In genomic region chr5:98785244-98785643, GRCh38 we compare ENCODE assay signal across 3 cellular contexts.
TF ChIP-seq lines count a peak whose summit lies in the region.

No MANE protein-coding gene starts in this region.

TF ChIP-seq in SK-N-SH, 30 proteins besides CTCF, POLR2A, EP300 and RAD21:
- no peak for TF ChIP-seq USF2 (IDR thresholded peaks at IDR 0.05; ENCODE audit: borderline replicate concordance, low read depth, low read length)
- no peak for TF ChIP-seq SIN3A (IDR thresholded peaks at IDR 0.05; ENCODE audit: borderline replicate concordance, low read depth, low read length)
- TF ChIP-seq TEAD4 (IDR thresholded peaks at IDR 0.05; ENCODE audit: borderline replicate concordance, insufficient read depth): no peak

TF ChIP-seq in SK-N-SH treated with all-trans-retinoic acid at 6 μM for 48 hours, 23 proteins besides CTCF, POLR2A, EP300 and RAD21:
- no peak for TF ChIP-seq ARNTL (CRISPR knock-in tag; IDR thresholded peaks at IDR 0.05; ENCODE audit: borderline replicate concordance, low read depth)
- TF ChIP-seq CSDC2 (CRISPR knock-in tag; IDR thresholded peaks at IDR 0.05): no peak
- no peak for TF ChIP-seq CREB5 (CRISPR knock-in tag; IDR thresholded peaks at IDR 0.05; ENCODE audit: low read depth)
- no peak for TF ChIP-seq SNAI2 (CRISPR knock-in tag; IDR thresholded peaks at IDR 0.05)
- TF ChIP-seq ESRRG (CRISPR knock-in tag; IDR thresholded peaks at IDR 0.05): no peak
- TF ChIP-seq POU6F1 (CRISPR knock-in tag; IDR thresholded peaks at IDR 0.05; ENCODE audit: borderline replicate concordance, low read depth): no peak
- TF ChIP-seq TSHZ2 (CRISPR knock-in tag; IDR thresholded peaks at IDR 0.05): no peak
- no peak for TF ChIP-seq ZFP3 (CRISPR knock-in tag; IDR thresholded peaks at IDR 0.05)
- TF ChIP-seq CSRNP3 (CRISPR knock-in tag; IDR thresholded peaks at IDR 0.05): no peak
- TF ChIP-seq ZNF8 (CRISPR knock-in tag; IDR thresholded peaks at IDR 0.05): no peak
- TF ChIP-seq ISL1 (CRISPR knock-in tag; IDR thresholded peaks at IDR 0.05): no peak
- no peak for TF ChIP-seq BACH2 (CRISPR knock-in tag; IDR thresholded peaks at IDR 0.05; ENCODE audit: borderline replicate concordance)
- no peak for TF ChIP-seq ZFP30 (CRISPR knock-in tag; IDR thresholded peaks at IDR 0.05)
- no peak for TF ChIP-seq ZNF565 (CRISPR knock-in tag; conservative IDR thresholded peaks at IDR 0.05; ENCODE audit: low read depth)
- TF ChIP-seq ZC3H10 (CRISPR knock-in tag; IDR thresholded peaks at IDR 0.05): no peak
- TF ChIP-seq PATZ1 (CRISPR knock-in tag; IDR thresholded peaks at IDR 0.05; ENCODE audit: borderline replicate concordance): no peak
- TF ChIP-seq PPARA (CRISPR knock-in tag; IDR thresholded peaks at IDR 0.05; ENCODE audit: borderline replicate concordance): no peak
- no peak for TF ChIP-seq ZNF70 (CRISPR knock-in tag; IDR thresholded peaks at IDR 0.05)

TF ChIP-seq in neural cell, 6 proteins besides CTCF, POLR2A, EP300 and RAD21:
- no peak for TF ChIP-seq EZH2 (IDR thresholded peaks at IDR 0.05; ENCODE audit: borderline replicate concordance, insufficient read depth, low read length, poor library complexity, severe bottlenecking)
- no peak for TF ChIP-seq TAF1 (IDR thresholded peaks at IDR 0.05; ENCODE audit: low read depth)
- TF ChIP-seq MXI1 (conservative IDR thresholded peaks at IDR 0.05; ENCODE audit: poor library complexity, severe bottlenecking): no peak
- no peak for TF ChIP-seq POLR2AphosphoS5 (IDR thresholded peaks at IDR 0.05)
- TF ChIP-seq REST (IDR thresholded peaks at IDR 0.05; ENCODE audit: borderline replicate concordance): no peak
- TF ChIP-seq SMC3 (conservative IDR thresholded peaks at IDR 0.05; ENCODE audit: poor library complexity): no peak
